9 cellular contexts compared by ENCODE assay signal in the genomic region with DNA sequence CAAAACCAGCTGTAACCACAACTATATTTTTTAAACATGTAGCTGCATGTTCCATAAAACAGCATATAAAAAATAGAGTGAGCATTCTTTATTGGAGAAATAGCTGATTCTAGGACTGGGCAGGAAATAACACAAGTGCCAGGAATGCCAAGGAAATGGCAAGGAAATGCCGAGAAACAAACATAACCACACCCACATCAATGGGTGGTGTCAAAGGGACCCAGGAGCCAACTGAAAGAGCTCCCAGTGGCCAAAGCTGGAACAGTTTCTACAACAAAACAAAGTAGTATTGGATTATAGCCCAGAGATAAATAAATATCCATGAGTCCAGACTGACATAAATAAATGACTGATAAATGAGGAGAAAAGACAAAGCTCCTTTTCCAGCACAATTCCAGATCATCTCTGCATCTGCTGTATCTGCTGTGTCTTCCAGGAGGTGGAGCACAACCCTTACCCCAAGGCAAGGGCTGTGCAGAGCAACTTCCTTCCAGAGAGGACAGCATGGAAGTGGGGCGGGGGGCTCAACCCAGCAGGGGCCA. TPM values are rescaled to one million over a fixed set of nuclear protein-coding genes. Genes with fewer than 3 reads are reported as not detected.
DNase-seq lines count a peak whose midpoint lies in the region; ATAC-seq and TF ChIP-seq lines count a peak whose summit lies in the region.
"Had no signal": no experiment of that assay in that cellular context is flagged by ENCODE, and none has a peak within 500 bp of the region (broad histone marks: within the 10 kb centered on the region; RNA-seq: fewer than 3 reads in every experiment).

No MANE protein-coding gene starts in this region.

- H3K27ac ChIP-seq in foreskin keratinocyte (no peak overlapping the region), tibial artery (peak overlapping the region; percentile 63 to 66), caudate nucleus (ENCODE audit: low read depth, low read length) (no peak overlapping the region)

- H3K9me3 ChIP-seq in tibial artery = no peaks in the 10 kb centered on the region

- TF ChIP-seq CTCF in foreskin keratinocyte (conservative IDR thresholded peaks at IDR 0.05) = peak; percentile 57
- TF ChIP-seq CTCF in tibial artery (IDR thresholded peaks at IDR 0.05) = peak; percentile 42 to 49

- H3K27ac Mint-ChIP-seq in T-helper 2 cell treated with Interferon-gamma antibody and Interleukin-4, amounts not matched to agents 5 μg/mL and 100 μg/mL, for 36 hours = no peak overlapping the region

- H3K27me3 Mint-ChIP-seq in T-helper 2 cell treated with Interferon-gamma antibody and Interleukin-4, amounts not matched to agents 5 μg/mL and 100 μg/mL, for 36 hours (ENCODE audit: low read depth) = no peaks in the 10 kb centered on the region

- DNase-seq in DMS 273 (lab: John Stamatoyannopoulos, UW; ENCODE audit: unreplicated experiment) = peak; percentile 16
- DNase-seq in DMS 273 treated with DMSO at 0.1 percent for 48 hours (lab: John Stamatoyannopoulos, UW) = no peak
- DNase-seq in SK-MEL-5 (ENCODE audit: low read depth, low spot score) = peak; percentile 5
- DNase-seq in foreskin keratinocyte = peak; percentile 71 to 86
- DNase-seq in tibial artery = no peak
- no peak for DNase-seq in caudate nucleus (lab: John Stamatoyannopoulos, UW)
- DNase-seq in T-helper 2 cell treated with Interferon-gamma antibody and Interleukin-4, amounts not matched to agents 5 μg/mL and 100 μg/mL, for 36 hours (ENCODE audit: low spot score) = no peak
- no peak for DNase-seq in hippocampal formation (lab: John Stamatoyannopoulos, UW)
- DNase-seq: T-helper 9 cell had no signal

- H3K27me3 ChIP-seq in foreskin keratinocyte (no peaks in the 10 kb centered on the region), tibial artery (no peaks in the 10 kb centered on the region)

- H3K4me3 ChIP-seq in tibial artery = no peak overlapping the region

- H3K36me3 ChIP-seq in tibial artery = no peaks in the 10 kb centered on the region

- H3K36me3 Mint-ChIP-seq in T-helper 2 cell treated with Interferon-gamma antibody and Interleukin-4, amounts not matched to agents 5 μg/mL and 100 μg/mL, for 36 hours (ENCODE audit: low read depth) = peaks cover 11% of the 10 kb centered on the region

- intact Hi-C loops in tibial artery (cut with DNase I; ENCODE audit: low total_unique reads) = no loop called here

- H3K9me3 Mint-ChIP-seq in T-helper 2 cell treated with Interferon-gamma antibody and Interleukin-4, amounts not matched to agents 5 μg/mL and 100 μg/mL, for 36 hours = no peaks in the 10 kb centered on the region

- no peak overlapping the region for H3K4me3 Mint-ChIP-seq in T-helper 2 cell treated with Interferon-gamma antibody and Interleukin-4, amounts not matched to agents 5 μg/mL and 100 μg/mL, for 36 hours

- in situ Hi-C loops in SK-MEL-5 (cut with HindIII; ENCODE audit: low pct_unique_long_range_greater_than_20kb, low sequenced_read_pairs) = no loop called here

- H3K4me1 ChIP-seq in foreskin keratinocyte (peaks cover 24% of the 10 kb centered on the region), tibial artery (peaks cover 0 to 100% (median 91%) of the 10 kb centered on the region in 4 donors)

- peak; percentile 56 for ATAC-seq in foreskin keratinocyte

- peaks cover 53% of the 10 kb centered on the region for H3K4me1 Mint-ChIP-seq in T-helper 2 cell treated with Interferon-gamma antibody and Interleukin-4, amounts not matched to agents 5 μg/mL and 100 μg/mL, for 36 hours (ENCODE audit: low read depth)

RNA-seq across cellular contexts. Expression of a gene that starts 28.1 kb away (rescaled TPM):
- 8.3 and 13.1 TPM in 2 replicates for total RNA-seq in SK-MEL-5 (2014; rRNA removed; shearing (Covaris generic))
- polyA plus RNA-seq in SK-MEL-5 (2015; cell fraction: cytosol; rRNA removed) = 8.3 and 12.4 TPM in 2 replicates
- 49.5 and 65.9 TPM in 2 replicates for polyA plus RNA-seq in SK-MEL-5 (2015; cell fraction: nucleus; rRNA removed)
- total RNA-seq in foreskin keratinocyte = 23.7 and 29.2 TPM in 2 replicates
- polyA plus RNA-seq in foreskin keratinocyte = 11.6 and 12.0 TPM in 2 replicates

Comparison
In these comparisons a context has a peak if more than half of its experiments do, and no peak if none do; other contexts are left out.
1. DNase-seq: peak in DMS 273 (single experiment), SK-MEL-5 (single experiment) and foreskin keratinocyte (2 of 2); none in DMS 273 treated with DMSO at 0.1 percent for 48 hours (single experiment), tibial artery (0 of 2), caudate nucleus (0 of 61), T-helper 2 cell treated with Interferon-gamma antibody and Interleukin-4, amounts not matched to agents 5 μg/mL and 100 μg/mL, for 36 hours (single experiment) and hippocampal formation (0 of 2).
2. H3K27ac ChIP-seq: peak in tibial artery (2 of 2); none in foreskin keratinocyte (single experiment) and caudate nucleus (single experiment).